Comparison of ENCODE assay signal across 10 cellular contexts in the genomic region with DNA sequence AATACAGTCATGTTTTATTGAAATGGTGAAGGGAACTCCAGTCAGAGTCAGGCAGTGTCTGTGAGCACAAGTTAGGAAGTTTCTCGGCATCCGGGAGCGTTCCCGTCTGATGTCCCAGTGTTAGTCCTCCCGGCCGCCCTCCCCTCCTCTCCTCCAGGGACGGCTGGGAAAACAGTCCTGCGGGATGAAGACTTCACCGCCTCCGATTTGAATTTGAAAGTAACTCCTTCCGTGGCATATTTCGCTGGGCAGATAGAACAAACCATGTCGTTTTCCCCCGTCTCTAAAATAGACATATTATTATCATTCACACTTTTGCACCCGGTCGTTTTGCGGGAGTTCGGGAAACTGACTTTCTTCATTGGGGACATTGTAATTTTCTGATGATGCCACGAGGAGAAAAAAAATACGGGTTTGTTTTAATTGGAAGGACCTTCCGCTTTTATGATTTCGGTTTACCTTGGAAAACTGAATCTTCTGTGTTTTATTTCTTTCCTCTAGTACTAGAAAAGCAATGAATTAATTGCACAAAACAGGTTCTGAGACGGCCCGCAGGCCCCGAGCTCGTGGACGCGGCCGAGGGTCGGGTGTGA.
DNase-seq lines count a peak whose midpoint lies in the region; FAIRE-seq and TF ChIP-seq lines count a peak whose summit lies in the region.
"Had no signal": no experiment of that assay in that cellular context is flagged by ENCODE, and none has a peak within 500 bp of the region (broad histone marks: within the 10 kb centered on the region; RNA-seq: fewer than 3 reads in every experiment).

No MANE protein-coding gene starts in this region.

- no peaks in the 10 kb centered on the region for H4K20me1 ChIP-seq in PC-9 (ENCODE audit: insufficient read depth)

- no peaks in the 10 kb centered on the region for H3K9me3 Mint-ChIP-seq in activated CD4-positive, alpha-beta T cell treated with anti-CD3 and anti-CD28 coated beads, Interleukin-2, amount 10 ng/mL, durations not matched to agents 24 days and 14 days

- H3K9me2 ChIP-seq in PC-9 (ENCODE audit: insufficient read depth), result no peaks in the 10 kb centered on the region

- no TSS peak for BruUV-seq in PC-9 (replicated peaks; lab: Mats Ljungman, UMichigan)

- H3K79me2 ChIP-seq in PC-9 (ENCODE audit: low read depth), result no peaks in the 10 kb centered on the region

- H3K4me1 ChIP-seq in ascending aorta (no peaks in the 10 kb centered on the region), kidney (ENCODE audit: control insufficient read depth in 1 of 2, insufficient read depth in 1 of 2, low read depth in 1 of 2, low read length in 2 of 2) (no peaks in the 10 kb centered on the region), subcutaneous abdominal adipose tissue (ENCODE audit: control insufficient read depth in 5 of 5, insufficient read depth in 5 of 5, low read length in 5 of 5) (peaks cover 0 to 12% (median 12%) of the 10 kb centered on the region in 5 donors), PC-9 (replicated peaks; ENCODE audit: insufficient read depth) (no peaks in the 10 kb centered on the region)

- H3K36me3 ChIP-seq in ascending aorta (no peaks in the 10 kb centered on the region), kidney (ENCODE audit: control insufficient read depth in 1 of 2, insufficient read depth in 2 of 2, low read length in 2 of 2) (no peaks in the 10 kb centered on the region), subcutaneous abdominal adipose tissue (ENCODE audit: control insufficient read depth in 5 of 5, insufficient read depth in 5 of 5, low read length in 5 of 5) (no peaks in the 10 kb centered on the region), PC-9 (ENCODE audit: low read depth) (no peaks in the 10 kb centered on the region)

- FAIRE-seq in kidney (lab: Jason Lieb, UNC), result no peak
- FAIRE-seq: islet of Langerhans had no signal

- H3K27me3 ChIP-seq in ascending aorta (peaks cover 12% of the 10 kb centered on the region), subcutaneous abdominal adipose tissue (ENCODE audit: control insufficient read depth in 5 of 5, insufficient read depth in 4 of 5, low read length in 5 of 5) (peaks cover 7 to 46% (median 36%) of the 10 kb centered on the region in 5 donors), PC-9 (ENCODE audit: insufficient read depth, low read depth) (no peaks in the 10 kb centered on the region)

- no peak for DNase-seq in activated CD4-positive, alpha-beta T cell treated with anti-CD3 and anti-CD28 coated beads, Interleukin-2, amount 10 ng/mL, durations not matched to agents 24 days and 14 days
- no peak for DNase-seq in activated CD4-positive, alpha-beta T cell treated with anti-CD3 and anti-CD28 coated beads for 4 hours
- DNase-seq in ascending aorta (ENCODE audit: low spot score in 2 of 2) (no peak), kidney (no peak), HEK293T (ENCODE audit: extremely low spot score) (no peak), GM19238 (ENCODE audit: insufficient read length, low spot score) (no peak), PC-9 (no peak)
- DNase-seq: NCI-H1092 had no signal

- no peak overlapping the region for H2AFZ ChIP-seq in PC-9

- TF ChIP-seq CTCF in ascending aorta (IDR thresholded peaks at IDR 0.05), result no peak
- TF ChIP-seq CTCF in kidney (IDR thresholded peaks at IDR 0.05; ENCODE audit: borderline replicate concordance, extremely low read depth, insufficient read depth), result no peak
- no peak for TF ChIP-seq CTCF in PC-9 (conservative IDR thresholded peaks at IDR 0.05)

- H3K4me3 Mint-ChIP-seq in activated CD4-positive, alpha-beta T cell treated with anti-CD3 and anti-CD28 coated beads, Interleukin-2, amount 10 ng/mL, durations not matched to agents 24 days and 14 days, result peak overlapping the region; percentile 68

- no peak overlapping the region for H3K27ac Mint-ChIP-seq in activated CD4-positive, alpha-beta T cell treated with anti-CD3 and anti-CD28 coated beads, Interleukin-2, amount 10 ng/mL, durations not matched to agents 24 days and 14 days

- no peaks in the 10 kb centered on the region for H3F3A ChIP-seq in PC-9 (ENCODE audit: insufficient read depth, low read depth)

- POLR2A ChIA-PET in HEK293T (lab: Yijun Ruan, JAX), result no interaction called here
- POLR2A ChIA-PET in PC-9 (lab: Charles Lee; ENCODE audit: unreplicated experiment), result no interaction called here

- H3K4me2 ChIP-seq in PC-9, result no peak overlapping the region

- CTCF ChIA-PET in HEK293T (lab: Yijun Ruan, JAX), result no interaction called here
- CTCF ChIA-PET in PC-9 (lab: Charles Lee), result no interaction called here

- no peaks in the 10 kb centered on the region for H3K36me3 Mint-ChIP-seq in activated CD4-positive, alpha-beta T cell treated with anti-CD3 and anti-CD28 coated beads, Interleukin-2, amount 10 ng/mL, durations not matched to agents 24 days and 14 days (ENCODE audit: low read depth)

- H3K9me3 ChIP-seq in ascending aorta (no peaks in the 10 kb centered on the region), kidney (ENCODE audit: control insufficient read depth in 1 of 2, low read length in 2 of 2) (no peaks in the 10 kb centered on the region), subcutaneous abdominal adipose tissue (ENCODE audit: control insufficient read depth in 5 of 5, low read length in 5 of 5) (no peaks in the 10 kb centered on the region), PC-9 (ENCODE audit: insufficient read depth, low read depth) (no peaks in the 10 kb centered on the region)

- H3K4me1 Mint-ChIP-seq in activated CD4-positive, alpha-beta T cell treated with anti-CD3 and anti-CD28 coated beads, Interleukin-2, amount 10 ng/mL, durations not matched to agents 24 days and 14 days, result peaks cover 8% of the 10 kb centered on the region

- H3K27ac ChIP-seq in ascending aorta (no peak overlapping the region), kidney (ENCODE audit: low read depth in 2 of 2, low read length in 2 of 2) (no peak overlapping the region), subcutaneous abdominal adipose tissue (ENCODE audit: low read depth, low read length) (no peak overlapping the region), PC-9 (no peak overlapping the region)

- intact Hi-C loops in activated CD4-positive, alpha-beta T cell treated with anti-CD3 and anti-CD28 coated beads, Interleukin-2, amount 10 ng/mL, durations not matched to agents 24 days and 14 days (cut with micrococcal nuclease), result loop anchor here (5.0 kb wide), 4 partner anchors 62 to 238 kb away; partner anchors contain the start of gene ZIC5
- intact Hi-C loops in ascending aorta (cut with DNase I) (no loop called here), kidney (cut with DNase I) (no loop called here), PC-9 (cut with micrococcal nuclease; ENCODE audit: unreplicated experiment) (no loop called here)

- H3K27me3 Mint-ChIP-seq in activated CD4-positive, alpha-beta T cell treated with anti-CD3 and anti-CD28 coated beads, Interleukin-2, amount 10 ng/mL, durations not matched to agents 24 days and 14 days, result peaks cover 61% of the 10 kb centered on the region

- H3K4me3 ChIP-seq in ascending aorta, result peak overlapping the region; percentile 40 to 54
- H3K4me3 ChIP-seq in kidney (ENCODE audit: low read length in 2 of 2), result peak overlapping the region; percentile 37 to 55
- peak overlapping the region; percentile 46 to 59 (median 49) for H3K4me3 ChIP-seq in subcutaneous abdominal adipose tissue (ENCODE audit: low read depth in 1 of 5, low read length in 5 of 5)
- H3K4me3 ChIP-seq in PC-9, result no peak overlapping the region

- H3K9ac ChIP-seq in kidney (ENCODE audit: low read length in 2 of 2) (no peak overlapping the region), subcutaneous abdominal adipose tissue (ENCODE audit: low read length in 5 of 5) (peak overlapping the region in 1 of 5 donors; percentile 35)

TF ChIP-seq in HEK293T, 16 proteins besides CTCF, POLR2A, EP300 and RAD21:
- TF ChIP-seq CTBP1 (IDR thresholded peaks at IDR 0.05; ENCODE audit: borderline replicate concordance) (no peak), ELF4 (IDR thresholded peaks at IDR 0.05) (no peak), PKNOX1 (IDR thresholded peaks at IDR 0.05) (no peak), ARNT (IDR thresholded peaks at IDR 0.05) (no peak), BHLHE40 (IDR thresholded peaks at IDR 0.05; ENCODE audit: borderline replicate concordance) (no peak), TARDBP (IDR thresholded peaks at IDR 0.05) (no peak), NFRKB (IDR thresholded peaks at IDR 0.05) (no peak), SUZ12 (IDR thresholded peaks at IDR 0.05) (no peak), ZNF384 (IDR thresholded peaks at IDR 0.05) (no peak), HDGF (IDR thresholded peaks at IDR 0.05; ENCODE audit: borderline replicate concordance) (no peak), SP1 (IDR thresholded peaks at IDR 0.05) (no peak), LEF1 (IDR thresholded peaks at IDR 0.05; ENCODE audit: borderline replicate concordance) (no peak), FOXK2 (IDR thresholded peaks at IDR 0.05) (no peak), FOXM1 (IDR thresholded peaks at IDR 0.05; ENCODE audit: borderline replicate concordance) (no peak), FOXA1 (IDR thresholded peaks at IDR 0.05) (no peak), L3MBTL2 (conservative IDR thresholded peaks at IDR 0.05) (no peak)
